ENCODE assay signal across 18 cellular contexts in genomic region chr1:214076004-214076320, GRCh38.
"Had no signal": no experiment of that assay in that cellular context is flagged by ENCODE, and none has a peak within 500 bp of the region (broad histone marks: within the 10 kb centered on the region; RNA-seq: fewer than 3 reads in every experiment).

No MANE protein-coding gene starts in this region.

- H3K4me3 Mint-ChIP-seq: naive thymus-derived CD8-positive, alpha-beta T cell had no signal

- H3K9me3 ChIP-seq: esophagus muscularis mucosa, gastroesophageal sphincter, mucosa of descending colon, right atrium auricular region, upper lobe of left lung, uterus had no signal

- H3K4me1 Mint-ChIP-seq: naive thymus-derived CD8-positive, alpha-beta T cell had no signal

- H3K27ac ChIP-seq: epithelial cell of prostate, esophagus muscularis mucosa, gastroesophageal sphincter, parathyroid adenoma, right atrium auricular region, upper lobe of left lung, uterus had no signal

- H3K36me3 ChIP-seq: esophagus muscularis mucosa, gastroesophageal sphincter, right atrium auricular region, upper lobe of left lung, uterus had no signal

- H3K27ac Mint-ChIP-seq: naive thymus-derived CD8-positive, alpha-beta T cell had no signal

- H3K4me1 ChIP-seq: esophagus muscularis mucosa, gastroesophageal sphincter, parathyroid adenoma, right atrium auricular region, upper lobe of left lung, uterus had no signal

- DNase-seq: effector memory CD4-positive, alpha-beta T cell; foreskin fibroblast; glutamatergic neuron; hippocampal formation; left colon; mammary epithelial cell; mucosa of descending colon; naive thymus-derived CD8-positive, alpha-beta T cell; small intestine; stimulated activated CD4-positive, alpha-beta T cell treated with anti-CD3 and anti-CD28 coated beads, Interleukin-2, amount 100 ng/mL, for 48 hours; stimulated activated naive CD4-positive, alpha-beta T cell treated with Interleukin-2 at 50 U/mL for 16 hours; upper lobe of left lung; uterus had no signal

- H2AFZ ChIP-seq: parathyroid adenoma had no signal

- H3K27me3 ChIP-seq: right atrium auricular region, upper lobe of left lung, uterus had no signal

- H3K4me3 ChIP-seq: esophagus muscularis mucosa, gastroesophageal sphincter, mucosa of descending colon, right atrium auricular region, upper lobe of left lung, uterus had no signal

- H3K79me2 ChIP-seq: parathyroid adenoma had no signal

- H3K9ac ChIP-seq: parathyroid adenoma had no signal

- ATAC-seq: gastroesophageal sphincter; left colon; mucosa of descending colon; naive thymus-derived CD8-positive, alpha-beta T cell had no signal
